ENCODE assay signal across 1 cellular context in genomic region chr11:86158716-86159669, GRCh38.
TF ChIP-seq lines count a peak whose summit lies in the region.

No MANE protein-coding gene starts in this region.

TF ChIP-seq in K562, 482 proteins besides CTCF, POLR2A, EP300 and RAD21 (continued from another document and continues in another):
- TF ChIP-seq, protein P1, sequence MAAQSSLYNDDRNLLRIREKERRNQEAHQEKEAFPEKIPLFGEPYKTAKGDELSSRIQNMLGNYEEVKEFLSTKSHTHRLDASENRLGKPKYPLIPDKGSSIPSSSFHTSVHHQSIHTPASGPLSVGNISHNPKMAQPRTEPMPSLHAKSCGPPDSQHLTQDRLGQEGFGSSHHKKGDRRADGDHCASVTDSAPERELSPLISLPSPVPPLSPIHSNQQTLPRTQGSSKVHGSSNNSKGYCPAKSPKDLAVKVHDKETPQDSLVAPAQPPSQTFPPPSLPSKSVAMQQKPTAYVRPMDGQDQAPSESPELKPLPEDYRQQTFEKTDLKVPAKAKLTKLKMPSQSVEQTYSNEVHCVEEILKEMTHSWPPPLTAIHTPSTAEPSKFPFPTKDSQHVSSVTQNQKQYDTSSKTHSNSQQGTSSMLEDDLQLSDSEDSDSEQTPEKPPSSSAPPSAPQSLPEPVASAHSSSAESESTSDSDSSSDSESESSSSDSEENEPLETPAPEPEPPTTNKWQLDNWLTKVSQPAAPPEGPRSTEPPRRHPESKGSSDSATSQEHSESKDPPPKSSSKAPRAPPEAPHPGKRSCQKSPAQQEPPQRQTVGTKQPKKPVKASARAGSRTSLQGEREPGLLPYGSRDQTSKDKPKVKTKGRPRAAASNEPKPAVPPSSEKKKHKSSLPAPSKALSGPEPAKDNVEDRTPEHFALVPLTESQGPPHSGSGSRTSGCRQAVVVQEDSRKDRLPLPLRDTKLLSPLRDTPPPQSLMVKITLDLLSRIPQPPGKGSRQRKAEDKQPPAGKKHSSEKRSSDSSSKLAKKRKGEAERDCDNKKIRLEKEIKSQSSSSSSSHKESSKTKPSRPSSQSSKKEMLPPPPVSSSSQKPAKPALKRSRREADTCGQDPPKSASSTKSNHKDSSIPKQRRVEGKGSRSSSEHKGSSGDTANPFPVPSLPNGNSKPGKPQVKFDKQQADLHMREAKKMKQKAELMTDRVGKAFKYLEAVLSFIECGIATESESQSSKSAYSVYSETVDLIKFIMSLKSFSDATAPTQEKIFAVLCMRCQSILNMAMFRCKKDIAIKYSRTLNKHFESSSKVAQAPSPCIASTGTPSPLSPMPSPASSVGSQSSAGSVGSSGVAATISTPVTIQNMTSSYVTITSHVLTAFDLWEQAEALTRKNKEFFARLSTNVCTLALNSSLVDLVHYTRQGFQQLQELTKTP (IDR thresholded peaks at IDR 0.05; ENCODE audit: low read depth in 1 of 2, partially characterized antibody in 2 of 2) = peak; percentile 19 to 69
- TF ChIP-seq HDAC3 (IDR thresholded peaks at IDR 0.05; ENCODE audit: borderline replicate concordance, partially characterized antibody) (peak; percentile 67), ZNF41 (CRISPR knock-in tag; conservative IDR thresholded peaks at IDR 0.05) (no peak), TOE1 (IDR thresholded peaks at IDR 0.05; ENCODE audit: borderline replicate concordance) (peak; percentile 83), TOE1 (CRISPR knock-in tag; IDR thresholded peaks at IDR 0.05; ENCODE audit: borderline replicate concordance, low read depth) (no peak; the same call in 1 of the 2 replicates), LARP7 (IDR thresholded peaks at IDR 0.05) (peak; percentile 85; the same call in 1 of the 2 replicates), NFRKB (IDR thresholded peaks at IDR 0.05; ENCODE audit: low read depth) (peak; percentile 77), NBN (IDR thresholded peaks at IDR 0.05; ENCODE audit: low read depth) (peak; percentile 98), ATF7 (IDR thresholded peaks at IDR 0.05) (peak; percentile 62; the same call in 1 of the 2 replicates), ZNF592 (IDR thresholded peaks at IDR 0.05) (peak; percentile 56; the same call in 1 of the 2 replicates), MGA (IDR thresholded peaks at IDR 0.05) (0 out of 2 replicates have a peak, but pooled peaks have one; percentile 21), BRD9 (IDR thresholded peaks at IDR 0.05; ENCODE audit: low read depth, partially characterized antibody) (peak; percentile 86), ZNF212 (CRISPR knock-in tag; IDR thresholded peaks at IDR 0.05) (no peak), GATAD2A (IDR thresholded peaks at IDR 0.05) (peak; percentile 94), KDM1A (IDR thresholded peaks at IDR 0.05) (peak; percentile 92 to 96), EHMT2 (IDR thresholded peaks at IDR 0.05) (peak; percentile 81; the same call in 1 of the 2 replicates), DPF2 (IDR thresholded peaks at IDR 0.05) (peak; percentile 91), PURB (CRISPR knock-in tag; IDR thresholded peaks at IDR 0.05; ENCODE audit: low read depth) (no peak), SOX6 (IDR thresholded peaks at IDR 0.05) (peak; percentile 41), GATAD2B (IDR thresholded peaks at IDR 0.05; ENCODE audit: borderline replicate concordance) (0 out of 2 replicates have a peak, but pooled peaks have one; percentile 21), PTRF (tag; IDR thresholded peaks at IDR 0.05) (no peak), SMARCA5 (IDR thresholded peaks at IDR 0.05) (peak; percentile 92), SMARCE1 (IDR thresholded peaks at IDR 0.05) (peak; percentile 87), XRCC5 (IDR thresholded peaks at IDR 0.05; ENCODE audit: low read depth, low read length) (no peak), HLTF (IDR thresholded peaks at IDR 0.05) (peak; percentile 96), FOXK2 (conservative IDR thresholded peaks at IDR 0.05 in 1 of 2, IDR thresholded peaks at IDR 0.05 in 1 of 2; ENCODE audit: low read depth in 2 of 2) (peak; percentile 88 to 92), TAL1 (IDR thresholded peaks at IDR 0.05) (peak; percentile 40; the same call in 1 of the 2 replicates), KLF13 (tag; IDR thresholded peaks at IDR 0.05; ENCODE audit: borderline replicate concordance, low read depth) (no peak), ZNF77 (CRISPR knock-in tag; IDR thresholded peaks at IDR 0.05) (no peak), MTA3 (IDR thresholded peaks at IDR 0.05; ENCODE audit: borderline replicate concordance) (no peak)
- TF ChIP-seq, protein P2, sequence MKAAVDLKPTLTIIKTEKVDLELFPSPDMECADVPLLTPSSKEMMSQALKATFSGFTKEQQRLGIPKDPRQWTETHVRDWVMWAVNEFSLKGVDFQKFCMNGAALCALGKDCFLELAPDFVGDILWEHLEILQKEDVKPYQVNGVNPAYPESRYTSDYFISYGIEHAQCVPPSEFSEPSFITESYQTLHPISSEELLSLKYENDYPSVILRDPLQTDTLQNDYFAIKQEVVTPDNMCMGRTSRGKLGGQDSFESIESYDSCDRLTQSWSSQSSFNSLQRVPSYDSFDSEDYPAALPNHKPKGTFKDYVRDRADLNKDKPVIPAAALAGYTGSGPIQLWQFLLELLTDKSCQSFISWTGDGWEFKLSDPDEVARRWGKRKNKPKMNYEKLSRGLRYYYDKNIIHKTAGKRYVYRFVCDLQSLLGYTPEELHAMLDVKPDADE (conservative IDR thresholded peaks at IDR 0.05; ENCODE audit: control insufficient read depth, low read depth, low read length) = no peak
- TF ChIP-seq, protein P3, sequence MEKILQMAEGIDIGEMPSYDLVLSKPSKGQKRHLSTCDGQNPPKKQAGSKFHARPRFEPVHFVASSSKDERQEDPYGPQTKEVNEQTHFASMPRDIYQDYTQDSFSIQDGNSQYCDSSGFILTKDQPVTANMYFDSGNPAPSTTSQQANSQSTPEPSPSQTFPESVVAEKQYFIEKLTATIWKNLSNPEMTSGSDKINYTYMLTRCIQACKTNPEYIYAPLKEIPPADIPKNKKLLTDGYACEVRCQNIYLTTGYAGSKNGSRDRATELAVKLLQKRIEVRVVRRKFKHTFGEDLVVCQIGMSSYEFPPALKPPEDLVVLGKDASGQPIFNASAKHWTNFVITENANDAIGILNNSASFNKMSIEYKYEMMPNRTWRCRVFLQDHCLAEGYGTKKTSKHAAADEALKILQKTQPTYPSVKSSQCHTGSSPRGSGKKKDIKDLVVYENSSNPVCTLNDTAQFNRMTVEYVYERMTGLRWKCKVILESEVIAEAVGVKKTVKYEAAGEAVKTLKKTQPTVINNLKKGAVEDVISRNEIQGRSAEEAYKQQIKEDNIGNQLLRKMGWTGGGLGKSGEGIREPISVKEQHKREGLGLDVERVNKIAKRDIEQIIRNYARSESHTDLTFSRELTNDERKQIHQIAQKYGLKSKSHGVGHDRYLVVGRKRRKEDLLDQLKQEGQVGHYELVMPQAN (IDR thresholded peaks at IDR 0.05; ENCODE audit: borderline replicate concordance) = peak; percentile 47; the same call in 1 of the 2 replicates
- TF ChIP-seq, protein P4, sequence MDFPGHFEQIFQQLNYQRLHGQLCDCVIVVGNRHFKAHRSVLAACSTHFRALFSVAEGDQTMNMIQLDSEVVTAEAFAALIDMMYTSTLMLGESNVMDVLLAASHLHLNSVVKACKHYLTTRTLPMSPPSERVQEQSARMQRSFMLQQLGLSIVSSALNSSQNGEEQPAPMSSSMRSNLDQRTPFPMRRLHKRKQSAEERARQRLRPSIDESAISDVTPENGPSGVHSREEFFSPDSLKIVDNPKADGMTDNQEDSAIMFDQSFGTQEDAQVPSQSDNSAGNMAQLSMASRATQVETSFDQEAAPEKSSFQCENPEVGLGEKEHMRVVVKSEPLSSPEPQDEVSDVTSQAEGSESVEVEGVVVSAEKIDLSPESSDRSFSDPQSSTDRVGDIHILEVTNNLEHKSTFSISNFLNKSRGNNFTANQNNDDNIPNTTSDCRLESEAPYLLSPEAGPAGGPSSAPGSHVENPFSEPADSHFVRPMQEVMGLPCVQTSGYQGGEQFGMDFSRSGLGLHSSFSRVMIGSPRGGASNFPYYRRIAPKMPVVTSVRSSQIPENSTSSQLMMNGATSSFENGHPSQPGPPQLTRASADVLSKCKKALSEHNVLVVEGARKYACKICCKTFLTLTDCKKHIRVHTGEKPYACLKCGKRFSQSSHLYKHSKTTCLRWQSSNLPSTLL (IDR thresholded peaks at IDR 0.05) = 0 out of 2 replicates have a peak, but pooled peaks have one; percentile 23
